In genomic region chr15:91849749-91850161, GRCh38 we compare ENCODE assay signal across 8 cellular contexts. TPM values are rescaled to one million over a fixed set of nuclear protein-coding genes. Genes with fewer than 3 reads are reported as not detected.
A peak's percentile ranks its signal among the peaks of the same experiment; 100 is the strongest.
DNase-seq lines count a peak whose midpoint lies in the region; ATAC-seq and TF ChIP-seq lines count a peak whose summit lies in the region.

No MANE protein-coding gene starts in this region.

- H3K18ac ChIP-seq in neuronal stem cell (ENCODE audit: low read length) = no peak overlapping the region

- no peak overlapping the region for H2BK12ac ChIP-seq in neuronal stem cell (ENCODE audit: low read length)

- H3K9me3 Mint-ChIP-seq in nephron = no peaks in the 10 kb centered on the region

- BruUV-seq in OCI-LY7 (replicated peaks; lab: Mats Ljungman, UMichigan) = no TSS peak

- H3K4me1 Mint-ChIP-seq in nephron = peaks cover 28% of the 10 kb centered on the region

- no peak overlapping the region for H3K27ac Mint-ChIP-seq in nephron

- CTCF ChIA-PET in OCI-LY7 (lab: Charles Lee; ENCODE audit: unreplicated experiment) = interaction anchor here (0.9 kb wide), 1 partner anchor 13 kb away, joined by 3 read pairs; no protein-coding TSS in a partner anchor

- H4K8ac ChIP-seq in neuronal stem cell (ENCODE audit: low read depth, low read length) = no peak overlapping the region

- no peak overlapping the region for H2BK5ac ChIP-seq in neuronal stem cell (ENCODE audit: low read length)

- H3K4me3 ChIP-seq in OCI-LY7 (ENCODE audit: low read depth, low read length, poor library complexity, severe bottlenecking) = no peak overlapping the region
- H3K4me3 ChIP-seq in choroid plexus epithelial cell (ENCODE audit: low read depth, low read length) = no peak overlapping the region
- no peak overlapping the region for H3K4me3 ChIP-seq in neuronal stem cell (ENCODE audit: low read length in 2 of 2)

- H3K27ac ChIP-seq in OCI-LY7 (ENCODE audit: low read depth, low read length, poor library complexity, severe bottlenecking) = no peak overlapping the region
- H3K27ac ChIP-seq in neuronal stem cell (replicated peaks; ENCODE audit: low read length) = no peak overlapping the region

- no peak overlapping the region for H2BK120ac ChIP-seq in neuronal stem cell (ENCODE audit: low read depth, low read length)

- peaks cover 11% of the 10 kb centered on the region; the same call in 1 of the 2 replicates for H3K79me2 ChIP-seq in OCI-LY7 (ENCODE audit: insufficient read depth, low read depth, low read length)

- POLR2A ChIA-PET in OCI-LY7 (lab: Charles Lee) = interaction anchor here (0.6 to 1.1 kb wide), 5 partner anchors 15 to 580 kb away, joined by 3 to 4 read pairs (median 3); no protein-coding TSS in a partner anchor

- TF ChIP-seq CTCF in OCI-LY7 (conservative IDR thresholded peaks at IDR 0.05; ENCODE audit: low read length) (peak; percentile 80), choroid plexus epithelial cell (conservative IDR thresholded peaks at IDR 0.05; ENCODE audit: low read depth, low read length) (peak; percentile 43), nephron (IDR thresholded peaks at IDR 0.05; ENCODE audit: unreplicated experiment in 3 of 3) (peak; percentile 43 to 51 (median 45))

- no peak overlapping the region for H3K9ac ChIP-seq in neuronal stem cell (ENCODE audit: low read depth, low read length, poor library complexity)

- intact Hi-C loops in OCI-LY7 (cut with micrococcal nuclease; ENCODE audit: unreplicated experiment) = loop anchor here (5.0 to 10.0 kb wide), 4 partner anchors 125 to 1058 kb away; no protein-coding TSS in a partner anchor

- H3K4me1 ChIP-seq in OCI-LY7 (ENCODE audit: insufficient read depth, low read length, poor library complexity, severe bottlenecking) = peaks cover 11% of the 10 kb centered on the region
- peaks cover 0 to 8% of the 10 kb centered on the region in 2 donors for H3K4me1 ChIP-seq in neuronal stem cell (ENCODE audit: control insufficient read depth in 2 of 2, insufficient read depth in 1 of 2, low read depth in 1 of 2, low read length in 2 of 2)

- no peaks in the 10 kb centered on the region for H3K9me3 ChIP-seq in OCI-LY7 (ENCODE audit: low read length)
- no peaks in the 10 kb centered on the region for H3K9me3 ChIP-seq in neuronal stem cell (replicated peaks in 1 of 2; ENCODE audit: control insufficient read depth in 2 of 2, insufficient read depth in 1 of 2, low read depth in 1 of 2, low read length in 2 of 2)

- H3K4me3 Mint-ChIP-seq in nephron = peak overlapping the region; percentile 8 to 48 (median 40)

- H3K27me3 Mint-ChIP-seq in nephron (ENCODE audit: low read depth) = peaks cover 34% of the 10 kb centered on the region

- in situ Hi-C loops in G401 (cut with HindIII; ENCODE audit: low sequenced_read_pairs) = no loop called here

- H2AFZ ChIP-seq in OCI-LY7 (ENCODE audit: low read length) = no peak overlapping the region
- no peak overlapping the region for H2AFZ ChIP-seq in neuronal stem cell (ENCODE audit: low read length)

- H4K20me1 ChIP-seq in OCI-LY7 (ENCODE audit: insufficient read depth, low read length) = no peaks in the 10 kb centered on the region

- no peak overlapping the region for H3K23ac ChIP-seq in neuronal stem cell (ENCODE audit: low read depth, low read length, poor library complexity)

- H2BK15ac ChIP-seq in neuronal stem cell (ENCODE audit: low read length) = no peak overlapping the region

- H3K79me1 ChIP-seq in neuronal stem cell (ENCODE audit: low read depth, low read length) = no peaks in the 10 kb centered on the region

- no peak overlapping the region for H3K4me2 ChIP-seq in OCI-LY7 (ENCODE audit: low read length)
- no peak overlapping the region for H3K4me2 ChIP-seq in neuronal stem cell (ENCODE audit: insufficient read depth, low read length, poor library complexity, severe bottlenecking)

- H4K91ac ChIP-seq in neuronal stem cell (ENCODE audit: low read depth, low read length, poor library complexity) = no peak overlapping the region

- no peaks in the 10 kb centered on the region for H3K36me3 ChIP-seq in OCI-LY7 (ENCODE audit: insufficient read depth, low read length)
- H3K36me3 ChIP-seq in neuronal stem cell (replicated peaks in 1 of 2; ENCODE audit: control insufficient read depth in 2 of 2, insufficient read depth in 2 of 2, low read length in 2 of 2) = no peaks in the 10 kb centered on the region

- no peaks in the 10 kb centered on the region for H3K9me2 ChIP-seq in OCI-LY7 (ENCODE audit: insufficient read depth, low read length)

- no CpG with 5 or more reads among the region's 7 CpGs for WGBS in neuronal stem cell (ENCODE audit: extremely low coverage in 2 of 2, insufficient read length in 2 of 2, insufficient replicate concordance in 1 of 2), 2 donors

- H3K14ac ChIP-seq in neuronal stem cell (ENCODE audit: low read length) = no peak overlapping the region

- DNase-seq in A172 (ENCODE audit: low spot score) (peak; percentile 36), G401 (ENCODE audit: low spot score) (peak; percentile 56), OCI-LY7 (ENCODE audit: low spot score) (peak; percentile 63), choroid plexus epithelial cell (ENCODE audit: low read depth) (peak; percentile 28), GOT3 (lab: John Stamatoyannopoulos, UW) (no peak), neuronal stem cell (ENCODE audit: low spot score) (no peak)

- no peak overlapping the region for H2AK5ac ChIP-seq in neuronal stem cell (ENCODE audit: low read depth, low read length)

- H3K27me3 ChIP-seq in neuronal stem cell (ENCODE audit: control insufficient read depth in 3 of 3, insufficient read depth in 3 of 3, low read depth in 1 of 3, low read length in 3 of 3) = peaks cover 0 to 31% (median 2%) of the 10 kb centered on the region in 3 experiments

- no peaks in the 10 kb centered on the region for H3K36me3 Mint-ChIP-seq in nephron (ENCODE audit: low read depth)

- H3K4ac ChIP-seq in neuronal stem cell (ENCODE audit: low read length) = no peak overlapping the region

- ATAC-seq in HG03520 (IDR thresholded peaks at IDR 0.05; ENCODE audit: unreplicated experiment) = no peak

RNA-seq across cellular contexts. Expression of gene SLCO3A1, which starts 3.8 kb away (rescaled TPM):
- total RNA-seq in A172 (2014; rRNA removed; shearing (Covaris generic)) = 2.8 and 4.0 TPM in 2 replicates
- not detected in 2 replicates for total RNA-seq in G401 (2014; rRNA removed; shearing (Covaris generic))
- 7.6 and 8.5 TPM in 2 replicates for total RNA-seq in OCI-LY7 (2014; rRNA removed; shearing (Covaris generic))
- total RNA-seq in OCI-LY7 (2022) = 40.0 and 47.3 TPM in 2 replicates
- polyA plus RNA-seq in neuronal stem cell (2013, experiment 1 of 2) = 10.1 TPM
- 10.6 TPM for polyA plus RNA-seq in neuronal stem cell (2013, experiment 2 of 2)

Comparison
In these comparisons a context has a peak if more than half of its experiments do, and no peak if none do; other contexts are left out.
1. DNase-seq: peak in A172 (single experiment), G401 (single experiment), OCI-LY7 (single experiment) and choroid plexus epithelial cell (single experiment); none in GOT3 (single experiment) and neuronal stem cell (single experiment).
2. Peak in every context shown above with its lines, with median percentiles within 50 percentile points of each other: CTCF ChIP-seq.